ENCODE assay signal across 8 cellular contexts in the genomic region with DNA sequence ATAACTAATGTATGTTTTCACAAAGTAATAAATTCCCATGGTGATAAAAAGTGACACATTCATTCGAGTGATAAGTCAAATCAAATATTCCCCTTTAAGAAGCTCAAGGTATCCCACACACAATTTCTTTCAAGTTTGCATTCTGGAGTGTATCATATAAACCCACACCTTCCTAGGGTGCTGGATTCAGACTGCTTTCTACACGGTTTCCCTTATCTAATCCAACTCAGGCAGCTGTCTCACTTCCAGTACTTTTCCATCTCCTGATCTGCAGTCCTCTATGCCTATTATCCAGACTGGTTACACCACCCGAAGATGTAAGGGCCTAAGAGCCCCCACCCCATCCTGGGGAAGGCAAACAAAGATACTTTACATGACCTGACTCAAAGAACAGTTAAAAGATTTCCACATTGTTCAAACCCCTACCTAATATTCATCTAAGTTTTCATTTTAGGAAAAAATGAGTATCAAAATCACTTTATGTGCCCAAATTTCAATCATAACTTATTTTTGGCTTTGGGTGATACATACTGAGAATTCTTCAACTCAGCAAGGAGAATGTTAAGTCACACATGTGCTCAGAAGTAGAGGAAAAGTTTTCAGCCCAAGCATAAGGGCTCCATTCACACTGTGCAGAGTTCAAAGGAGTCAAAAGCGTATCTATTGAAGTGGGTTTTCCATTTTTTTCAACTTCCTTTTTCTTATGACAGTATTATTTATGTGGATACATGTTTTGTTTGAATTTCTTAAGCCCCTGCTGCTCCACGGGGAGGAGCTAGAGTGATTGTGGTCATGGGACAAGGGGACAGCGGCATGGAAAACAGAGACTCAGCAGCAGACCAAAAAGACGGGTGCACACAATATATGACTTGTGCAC. TPM values are rescaled to one million over a fixed set of nuclear protein-coding genes. Genes with fewer than 3 reads are reported as not detected.
DNase-seq lines count a peak whose midpoint lies in the region; ATAC-seq lines count a peak whose summit lies in the region.

No MANE protein-coding gene starts in this region.

- no peaks in the 10 kb centered on the region for H3K36me3 Mint-ChIP-seq in activated T-cell treated with anti-CD3 and anti-CD28 coated beads, Interleukin-2, amount 50 U/mL, for 4 hours (ENCODE audit: insufficient read depth)

- peak overlapping the region; percentile 81 for H3K9ac ChIP-seq in skeletal muscle satellite cell (ENCODE audit: low read depth, low read length)

- DNase-seq in GDM1 (lab: John Stamatoyannopoulos, UW) (peak; percentile 75), NCI-H146 treated with DMSO at 0.1 percent for 48 hours (lab: John Stamatoyannopoulos, UW; ENCODE audit: unreplicated experiment) (peak; percentile 44), left cardiac atrium (peak; percentile 40), DMS 273 treated with DMSO at 0.1 percent for 48 hours (lab: John Stamatoyannopoulos, UW) (no peak), RKO (ENCODE audit: low spot score) (no peak), iPS-NIHi7 (ENCODE audit: extremely low spot score) (no peak)
- no peak for DNase-seq in activated T-cell treated with anti-CD3 and anti-CD28 coated beads, Interleukin-2, amount 50 U/mL, for 4 hours

- H3K4me1 ChIP-seq in skeletal muscle satellite cell (ENCODE audit: control insufficient read depth, insufficient read depth, low read length): peaks cover 75% of the 10 kb centered on the region

- no peaks in the 10 kb centered on the region for H3K27me3 Mint-ChIP-seq in activated T-cell treated with anti-CD3 and anti-CD28 coated beads, Interleukin-2, amount 50 U/mL, for 4 hours (ENCODE audit: low read depth)

- intact Hi-C loops in left cardiac atrium (cut with DNase I): loop anchor here in 1 of 2 donors (2.0 kb wide), 1 partner anchor 41 kb away; a partner anchor contains a TSS

- H3K4me1 Mint-ChIP-seq in activated T-cell treated with anti-CD3 and anti-CD28 coated beads, Interleukin-2, amount 50 U/mL, for 4 hours (ENCODE audit: low read depth): peaks cover 66% of the 10 kb centered on the region

- peaks cover 24% of the 10 kb centered on the region for H3K36me3 ChIP-seq in skeletal muscle satellite cell (ENCODE audit: insufficient read depth, low read length)

- H3K4me3 Mint-ChIP-seq in activated T-cell treated with anti-CD3 and anti-CD28 coated beads, Interleukin-2, amount 50 U/mL, for 4 hours: peak overlapping the region; percentile 62

- H3K9me3 ChIP-seq in skeletal muscle satellite cell (replicated peaks; ENCODE audit: low read length): no peaks in the 10 kb centered on the region

- H3K4me2 ChIP-seq in skeletal muscle satellite cell (ENCODE audit: low read length): peak overlapping the region; percentile 72

- no peaks in the 10 kb centered on the region for H3K9me3 Mint-ChIP-seq in activated T-cell treated with anti-CD3 and anti-CD28 coated beads, Interleukin-2, amount 50 U/mL, for 4 hours

- no peak overlapping the region for H3K4me3 ChIP-seq in skeletal muscle satellite cell (ENCODE audit: low read length)

- no peaks in the 10 kb centered on the region for H3K27me3 ChIP-seq in skeletal muscle satellite cell (ENCODE audit: control insufficient read depth, insufficient read depth, low read length)

- ATAC-seq in activated T-cell treated with anti-CD3 and anti-CD28 coated beads, Interleukin-2, amount 50 U/mL, for 4 hours: peak; percentile 65 to 71
- ATAC-seq in left cardiac atrium: peak; percentile 6 to 16

RNA-seq across cellular contexts. Expression of a gene that starts 41.8 kb away (rescaled TPM):
- 10 to 100 TPM; 41.3 to 59.7 (median 47.7) TPM for total RNA-seq in activated T-cell treated with anti-CD3 and anti-CD28 coated beads, Interleukin-2, amount 50 U/mL, for 4 hours
- 100 to 1,000 TPM in 1 of 2 donors, 10 to 100 TPM in 1; 95.0 to 109 TPM for total RNA-seq in left cardiac atrium
- total RNA-seq in skeletal muscle satellite cell (2012; rRNA removed): 282 and 318 TPM in 2 replicates

RNA-seq across cellular contexts. Expression of a gene that starts 55.9 kb away (rescaled TPM):
- 10 to 100 TPM; 16.8 to 19.0 (median 17.5) TPM for total RNA-seq in activated T-cell treated with anti-CD3 and anti-CD28 coated beads, Interleukin-2, amount 50 U/mL, for 4 hours
- 10 to 100 TPM in 1 of 2 donors, 1 to 10 TPM in 1; 4.5 to 12.5 TPM for total RNA-seq in left cardiac atrium
- total RNA-seq in skeletal muscle satellite cell (2012; rRNA removed): 0.76 and 0.87 TPM in 2 replicates

Comparison
In these comparisons a context has a peak if more than half of its experiments do, and no peak if none do; other contexts are left out.
1. DNase-seq: peak in GDM1 (single experiment), NCI-H146 treated with DMSO at 0.1 percent for 48 hours (single experiment) and left cardiac atrium (single experiment); none in activated T-cell treated with anti-CD3 and anti-CD28 coated beads, Interleukin-2, amount 50 U/mL, for 4 hours (single experiment), DMS 273 treated with DMSO at 0.1 percent for 48 hours (single experiment), RKO (single experiment) and iPS-NIHi7 (single experiment).